9 cellular contexts compared by ENCODE assay signal in the genomic region with DNA sequence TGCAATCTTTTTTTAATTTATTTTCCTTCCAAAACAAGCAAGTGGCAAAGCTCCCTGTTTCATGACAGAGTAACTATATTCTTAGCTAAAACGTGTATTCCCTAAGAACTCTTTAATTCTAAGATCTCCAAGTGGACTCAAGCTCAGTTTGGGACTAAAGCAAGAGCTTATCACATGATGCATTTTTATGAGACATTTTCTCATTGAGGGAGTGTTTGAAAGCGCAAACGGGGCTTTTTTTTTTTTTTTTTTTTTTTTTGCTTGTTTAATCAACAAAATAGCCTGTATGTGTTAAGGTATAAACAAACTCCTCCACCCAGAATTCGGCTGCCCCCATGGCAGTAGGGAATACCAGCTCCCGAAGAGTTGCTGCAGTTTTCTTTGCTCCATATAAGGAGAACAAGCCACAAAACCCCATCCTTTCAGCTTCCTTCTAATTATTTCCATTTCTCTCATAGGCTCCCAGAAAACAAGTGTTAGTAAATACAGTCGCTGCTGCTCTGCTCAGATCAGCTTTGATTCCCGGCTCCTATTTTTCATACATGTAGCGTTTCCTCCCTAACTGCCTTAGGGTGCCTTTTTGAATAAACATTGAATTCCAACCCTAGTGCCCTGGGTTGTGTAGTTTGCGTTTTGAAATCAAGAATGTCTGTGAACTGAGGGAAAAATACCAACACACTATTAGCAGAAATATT. TPM values are rescaled to one million over a fixed set of nuclear protein-coding genes. Genes with fewer than 3 reads are reported as not detected.
DNase-seq lines count a peak whose midpoint lies in the region; ATAC-seq and TF ChIP-seq lines count a peak whose summit lies in the region.
"Had no signal": no experiment of that assay in that cellular context is flagged by ENCODE, and none has a peak within 500 bp of the region (broad histone marks: within the 10 kb centered on the region; RNA-seq: fewer than 3 reads in every experiment).

No MANE protein-coding gene starts in this region.

- no TSS peak for BruUV-seq in A673 (replicated peaks; lab: Mats Ljungman, UMichigan)

- H3K4me3 ChIP-seq in astrocyte of the cerebellum (ENCODE audit: low read depth, low read length) (peak overlapping the region; percentile 49), iPS-15b (ENCODE audit: low read depth, low read length) (peak overlapping the region; percentile 67), psoas muscle (peak overlapping the region; percentile 76), A673 (ENCODE audit: low read depth, low read length, poor library complexity, severe bottlenecking) (no peak overlapping the region)

- H3K27me3 ChIP-seq in iPS-15b (ENCODE audit: control insufficient read depth, insufficient read depth, low read length), result peaks cover 28% of the 10 kb centered on the region
- no peaks in the 10 kb centered on the region for H3K27me3 ChIP-seq in psoas muscle (ENCODE audit: insufficient read depth in 3 of 3, low read length in 2 of 3)
- peaks cover 28% of the 10 kb centered on the region for H3K27me3 ChIP-seq in A673 (replicated peaks; ENCODE audit: insufficient read depth, low read depth, low read length, poor library complexity)

- no peak for TF ChIP-seq CTCF in astrocyte of the cerebellum (IDR thresholded peaks at IDR 0.05; ENCODE audit: low read depth, low read length, missing control alignments)
- no peak for TF ChIP-seq CTCF in psoas muscle (IDR thresholded peaks at IDR 0.05)
- TF ChIP-seq CTCF in A673 (conservative IDR thresholded peaks at IDR 0.05; ENCODE audit: low read depth, low read length), result no peak

- POLR2A ChIA-PET in A673 (lab: Charles Lee; ENCODE audit: low non-redundant PET), result no interaction called here

- ATAC-seq in psoas muscle, result no peak
- no peak for ATAC-seq in HG03039 (IDR thresholded peaks at IDR 0.05; ENCODE audit: unreplicated experiment)

- 4 to 16% (median 8%) methylated on average over 9 of the region's 9 CpGs for WGBS in psoas muscle, 3 donors

- peaks cover 26% of the 10 kb centered on the region for H3K4me1 ChIP-seq in iPS-15b (ENCODE audit: control insufficient read depth, insufficient read depth, low read length)
- no peaks in the 10 kb centered on the region for H3K4me1 ChIP-seq in psoas muscle
- no peaks in the 10 kb centered on the region for H3K4me1 ChIP-seq in A673 (ENCODE audit: insufficient read depth, low read length, poor library complexity, severe bottlenecking)

- H3K9me3 ChIP-seq in iPS-15b (ENCODE audit: control insufficient read depth, insufficient read depth, low read length) (no peaks in the 10 kb centered on the region), psoas muscle (no peaks in the 10 kb centered on the region), A673 (ENCODE audit: low read depth, low read length, poor library complexity, severe bottlenecking) (no peaks in the 10 kb centered on the region)

- CTCF ChIA-PET in A673 (lab: Charles Lee), result interaction anchor here (0.6 kb wide), 1 partner anchor 231 kb away, joined by 14 read pairs; no protein-coding TSS in a partner anchor

- intact Hi-C loops in psoas muscle (cut with DNase I) (loop anchor here in 1 of 2 donors (5.0 kb wide), 1 partner anchor 42 kb away; no protein-coding TSS in a partner anchor), A673 (cut with micrococcal nuclease; ENCODE audit: unreplicated experiment) (no loop called here)

- in situ Hi-C loops in astrocyte of the cerebellum (cut with HindIII; ENCODE audit: low sequenced_read_pairs), result no loop called here

- H3K36me3 ChIP-seq in iPS-15b (ENCODE audit: control insufficient read depth, insufficient read depth, low read length) (no peaks in the 10 kb centered on the region), psoas muscle (ENCODE audit: insufficient read depth in 1 of 2, low read depth in 1 of 2) (no peaks in the 10 kb centered on the region), A673 (ENCODE audit: insufficient read depth, low read length, poor library complexity, severe bottlenecking) (no peaks in the 10 kb centered on the region)

- no peak overlapping the region for H3K9ac ChIP-seq in iPS-15b (ENCODE audit: low read depth, low read length)

- peak; percentile 12 for DNase-seq in ELR (ENCODE audit: low read depth)
- DNase-seq in astrocyte of the cerebellum (ENCODE audit: low read depth), result no peak
- DNase-seq in psoas muscle, result no peak
- DNase-seq in A673 (ENCODE audit: low spot score), result no peak
- no peak for DNase-seq in activated CD8-positive, alpha-beta memory T cell treated with anti-CD3 and anti-CD28 coated beads for 24 hours
- no peak for DNase-seq in GM03348 (ENCODE audit: low spot score)
- DNase-seq: activated CD4-positive, alpha-beta T cell treated with anti-CD3 and anti-CD28 coated beads for 1 hour had no signal

- peak overlapping the region; percentile 95 for H3K27ac ChIP-seq in psoas muscle
- no peak overlapping the region for H3K27ac ChIP-seq in A673 (ENCODE audit: low read depth, low read length, poor library complexity, severe bottlenecking)

RNA-seq across cellular contexts. Expression of gene PPARGC1A, which starts 0.7 kb away (rescaled TPM):
- total RNA-seq in psoas muscle (10 to 100 TPM in 3 of 4 donors, 1 to 10 TPM in 1; 7.8 to 89.3 (median 53.0) TPM), A673 (2021) (not detected in 2 replicates)
- polyA plus RNA-seq in psoas muscle, result 10 to 100 TPM; 13.0 to 64.3 (median 33.1) TPM
